In the genomic region with DNA sequence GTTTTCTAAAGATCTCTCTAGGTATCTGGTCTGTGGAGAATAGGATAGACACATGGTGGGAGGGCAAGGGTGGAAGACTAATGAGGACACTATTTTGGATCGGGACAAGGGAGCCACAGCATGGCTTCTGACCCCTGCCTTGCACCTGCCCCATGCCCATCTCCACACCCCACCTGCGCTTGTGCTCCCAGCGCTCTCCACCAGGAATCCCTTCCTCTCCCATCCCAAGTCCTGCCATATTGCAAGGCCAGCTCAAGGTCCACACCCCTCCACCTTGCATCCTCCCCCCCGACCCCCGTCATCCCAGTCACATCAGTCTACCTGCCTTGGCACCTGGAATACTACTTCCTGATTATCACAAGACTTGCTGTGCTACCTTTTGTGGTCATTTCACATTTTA, we compare ENCODE assay signal across 21 cellular contexts.
"Had no signal": no experiment of that assay in that cellular context is flagged by ENCODE, and none has a peak within 500 bp of the region (broad histone marks: within the 10 kb centered on the region; RNA-seq: fewer than 3 reads in every experiment).

No MANE protein-coding gene starts in this region.

- H3K27me3 Mint-ChIP-seq: stimulated activated naive CD8-positive, alpha-beta T cell treated with anti-CD3 and anti-CD28 coated beads, Interleukin-15, Interleukin-2, amounts not matched to agents 100 ng/mL and 50 ng/mL, for 24 hours had no signal

- H3K4me1 ChIP-seq: prostate gland, spleen, tibial nerve, upper lobe of left lung had no signal

- H3K4me3 ChIP-seq: hepatocyte, left ventricle myocardium inferior, lung, ovary, prostate gland, skin epidermis, spleen, tibial nerve, upper lobe of left lung, vagina had no signal

- H3K9me3 ChIP-seq: ovary, prostate gland, tibial nerve, upper lobe of left lung, vagina had no signal

- ATAC-seq: natural killer cell; right cardiac atrium; sciatic nerve; stimulated activated effector memory CD8-positive, alpha-beta T cell treated with anti-CD3 and anti-CD28 coated beads, Interleukin-12 subunit alpha, Interleukin-12 subunit beta, amount 100 ng/mL, for 72 hours had no signal

- H3K27ac Mint-ChIP-seq: mesothelial cell of epicardium; naive B cell; natural killer cell; stimulated activated effector memory CD8-positive, alpha-beta T cell treated with anti-CD3 and anti-CD28 coated beads, Interleukin-12 subunit alpha, Interleukin-12 subunit beta, amount 100 ng/mL, for 72 hours; stimulated activated naive CD8-positive, alpha-beta T cell treated with anti-CD3 and anti-CD28 coated beads, Interleukin-15, Interleukin-2, amounts not matched to agents 100 ng/mL and 50 ng/mL, for 24 hours had no signal

- H3K9me3 Mint-ChIP-seq: mesothelial cell of epicardium; stimulated activated effector memory CD8-positive, alpha-beta T cell treated with anti-CD3 and anti-CD28 coated beads, Interleukin-12 subunit alpha, Interleukin-12 subunit beta, amount 100 ng/mL, for 72 hours; stimulated activated naive CD8-positive, alpha-beta T cell treated with anti-CD3 and anti-CD28 coated beads, Interleukin-15, Interleukin-2, amounts not matched to agents 100 ng/mL and 50 ng/mL, for 24 hours had no signal

- H3K36me3 Mint-ChIP-seq: mesothelial cell of epicardium; naive B cell; natural killer cell; stimulated activated effector memory CD8-positive, alpha-beta T cell treated with anti-CD3 and anti-CD28 coated beads, Interleukin-12 subunit alpha, Interleukin-12 subunit beta, amount 100 ng/mL, for 72 hours had no signal

- H3K4me1 Mint-ChIP-seq: naive B cell; natural killer cell; stimulated activated effector memory CD8-positive, alpha-beta T cell treated with anti-CD3 and anti-CD28 coated beads, Interleukin-12 subunit alpha, Interleukin-12 subunit beta, amount 100 ng/mL, for 72 hours had no signal

- H3K4me2 ChIP-seq: hepatocyte had no signal

- H3K4me3 Mint-ChIP-seq: mesothelial cell of epicardium; naive B cell; natural killer cell; stimulated activated effector memory CD8-positive, alpha-beta T cell treated with anti-CD3 and anti-CD28 coated beads, Interleukin-12 subunit alpha, Interleukin-12 subunit beta, amount 100 ng/mL, for 72 hours; stimulated activated naive CD8-positive, alpha-beta T cell treated with anti-CD3 and anti-CD28 coated beads, Interleukin-15, Interleukin-2, amounts not matched to agents 100 ng/mL and 50 ng/mL, for 24 hours had no signal

- H3K27ac ChIP-seq: hepatocyte, left ventricle myocardium inferior, ovary, prostate gland, skin epidermis, spleen, tibial nerve, upper lobe of left lung, vagina had no signal

- DNase-seq: islet precursor cell; left ventricle myocardium inferior; naive B cell; natural killer cell; ovary; retina; right cardiac atrium; spleen; stimulated activated CD4-positive, alpha-beta T cell treated with anti-CD3 and anti-CD28 coated beads, Interleukin-4, amount 100 ng/mL, for 24 hours; stimulated activated naive CD4-positive, alpha-beta T cell; upper lobe of left lung had no signal
